Comparison of ENCODE assay signal across 8 cellular contexts in genomic region chr1:2546515-2547209, GRCh38. TPM values are rescaled to one million over a fixed set of nuclear protein-coding genes. Genes with fewer than 3 reads are reported as not detected.
A peak's percentile ranks its signal among the peaks of the same experiment; 100 is the strongest.
DNase-seq lines count a peak whose midpoint lies in the region; ATAC-seq and TF ChIP-seq lines count a peak whose summit lies in the region.

No MANE protein-coding gene starts in this region.

- TF ChIP-seq CTCF in AG09319 (IDR thresholded peaks at IDR 0.05; ENCODE audit: low read depth, low read length) (peak; percentile 2), endodermal cell (conservative IDR thresholded peaks at IDR 0.05) (peak; percentile 57)

- H3K9me3 Mint-ChIP-seq in activated CD8-positive, alpha-beta memory T cell treated with anti-CD3 and anti-CD28 coated beads, Interleukin-2, amount 10 ng/mL, durations not matched to agents 7 days and 5 days (ENCODE audit: low read depth) = no peaks in the 10 kb centered on the region
- H3K9me3 Mint-ChIP-seq in endodermal cell = no peaks in the 10 kb centered on the region

- H3K4me3 ChIP-seq in endodermal cell (ENCODE audit: low read length) = peak overlapping the region; percentile 82

- H3K4me1 ChIP-seq in endodermal cell (ENCODE audit: control insufficient read depth, insufficient read depth, low read length) = no peaks in the 10 kb centered on the region

- WGBS in endodermal cell (ENCODE audit: insufficient coverage in 1 of 2, insufficient read length in 1 of 2), 2 experiments = 0 to 1% methylated on average over 6 to 52 of the region's 52 CpGs

- ATAC-seq in GM19023 (IDR thresholded peaks at IDR 0.05; ENCODE audit: unreplicated experiment) (peak; percentile 29), HG03280 (IDR thresholded peaks at IDR 0.05; ENCODE audit: unreplicated experiment) (peak; percentile 35)
- peak; percentile 62 for ATAC-seq in activated CD8-positive, alpha-beta memory T cell treated with anti-CD3 and anti-CD28 coated beads, Interleukin-2, amount 10 ng/mL, durations not matched to agents 7 days and 5 days

- H3K27me3 Mint-ChIP-seq in activated CD8-positive, alpha-beta memory T cell treated with anti-CD3 and anti-CD28 coated beads, Interleukin-2, amount 10 ng/mL, durations not matched to agents 7 days and 5 days = peaks cover 7% of the 10 kb centered on the region
- H3K27me3 Mint-ChIP-seq in endodermal cell (ENCODE audit: insufficient read depth) = peaks cover 6% of the 10 kb centered on the region

- H3K36me3 Mint-ChIP-seq in activated CD8-positive, alpha-beta memory T cell treated with anti-CD3 and anti-CD28 coated beads, Interleukin-2, amount 10 ng/mL, durations not matched to agents 7 days and 5 days = no peaks in the 10 kb centered on the region
- no peaks in the 10 kb centered on the region for H3K36me3 Mint-ChIP-seq in endodermal cell (ENCODE audit: low read depth)

- DNase-seq in AG09319 (ENCODE audit: extremely low read depth, low read depth) = no peak
- DNase-seq in NCI-H82 treated with DMSO at 0.1 percent for 48 hours (lab: John Stamatoyannopoulos, UW; ENCODE audit: unreplicated experiment) = peak; percentile 57
- peak; percentile 96 for DNase-seq in activated CD8-positive, alpha-beta memory T cell treated with anti-CD3 and anti-CD28 coated beads, Interleukin-2, amount 10 ng/mL, durations not matched to agents 7 days and 5 days
- peak; percentile 96 for DNase-seq in endodermal cell
- peak; percentile 93 for DNase-seq in mesenteric fat pad (ENCODE audit: low spot score)
- DNase-seq in stimulated activated CD8-positive, alpha-beta memory T cell treated with anti-CD3 and anti-CD28 coated beads, Interleukin-15, amount 100 ng/mL, for 48 hours (ENCODE audit: low read depth in 2 of 2) = peak; percentile 77 to 83

- no peaks in the 10 kb centered on the region for H3K27me3 ChIP-seq in endodermal cell (ENCODE audit: control insufficient read depth, insufficient read depth, low read length, poor library complexity, severe bottlenecking)

- peak overlapping the region; percentile 98 for H3K27ac Mint-ChIP-seq in activated CD8-positive, alpha-beta memory T cell treated with anti-CD3 and anti-CD28 coated beads, Interleukin-2, amount 10 ng/mL, durations not matched to agents 7 days and 5 days
- peak overlapping the region; percentile 78 for H3K27ac Mint-ChIP-seq in endodermal cell

- no peaks in the 10 kb centered on the region for H3K36me3 ChIP-seq in endodermal cell (ENCODE audit: control insufficient read depth, insufficient read depth, low read length)

- H3K4me1 Mint-ChIP-seq in activated CD8-positive, alpha-beta memory T cell treated with anti-CD3 and anti-CD28 coated beads, Interleukin-2, amount 10 ng/mL, durations not matched to agents 7 days and 5 days = peaks cover 17% of the 10 kb centered on the region
- H3K4me1 Mint-ChIP-seq in endodermal cell = no peaks in the 10 kb centered on the region

- H3K9ac ChIP-seq in endodermal cell (ENCODE audit: extremely low read depth, low read length, poor library complexity, severe bottlenecking) = peak overlapping the region; percentile 57

- no peaks in the 10 kb centered on the region for H3K9me3 ChIP-seq in endodermal cell (ENCODE audit: control insufficient read depth, low read length)

- peak overlapping the region; percentile 90 for H3K27ac ChIP-seq in endodermal cell (ENCODE audit: low read depth, low read length)

- peak overlapping the region; percentile 82 for H3K4me3 Mint-ChIP-seq in activated CD8-positive, alpha-beta memory T cell treated with anti-CD3 and anti-CD28 coated beads, Interleukin-2, amount 10 ng/mL, durations not matched to agents 7 days and 5 days
- peak overlapping the region; percentile 60 for H3K4me3 Mint-ChIP-seq in endodermal cell

- CTCF ChIA-PET in activated CD8-positive, alpha-beta memory T cell treated with anti-CD3 and anti-CD28 coated beads, Interleukin-2, amount 10 ng/mL, durations not matched to agents 7 days and 5 days (lab: Charles Lee) = interaction anchor here (1.1 to 6.9 kb wide), 13 partner anchors 9 to 352 kb away, joined by 3 to 95 read pairs (median 14); partner anchors contain the start of genes FAAP20, HES5, MORN1 and PANK4

RNA-seq across cellular contexts. Expression of gene TNFRSF14, which starts 9.5 kb away (rescaled TPM):
- 100 to 1,000 TPM; 106 to 111 TPM for total RNA-seq in activated CD8-positive, alpha-beta memory T cell treated with anti-CD3 and anti-CD28 coated beads, Interleukin-2, amount 10 ng/mL, durations not matched to agents 7 days and 5 days
- total RNA-seq in endodermal cell (under 1 TPM; 0.29 to 0.46 TPM), mesenteric fat pad (53.7 TPM)
- polyA plus RNA-seq in endodermal cell (2013, experiment 1 of 2) = 1.1 TPM
- polyA plus RNA-seq in endodermal cell (2013, experiment 2 of 2) = 0.95 TPM

RNA-seq across cellular contexts. Expression of gene HES5, which starts 16.6 kb away (rescaled TPM):
- not detected for total RNA-seq in activated CD8-positive, alpha-beta memory T cell treated with anti-CD3 and anti-CD28 coated beads, Interleukin-2, amount 10 ng/mL, durations not matched to agents 7 days and 5 days
- total RNA-seq in endodermal cell (not detected), mesenteric fat pad (0.58 TPM)
- 59.2 TPM for polyA plus RNA-seq in endodermal cell (2013, experiment 1 of 2)
- polyA plus RNA-seq in endodermal cell (2013, experiment 2 of 2) = 46.1 TPM

RNA-seq across cellular contexts. Expression of gene PANK4, which starts 20.3 kb away (rescaled TPM):
- 10 to 100 TPM; 72.2 to 91.2 TPM for total RNA-seq in activated CD8-positive, alpha-beta memory T cell treated with anti-CD3 and anti-CD28 coated beads, Interleukin-2, amount 10 ng/mL, durations not matched to agents 7 days and 5 days
- total RNA-seq in endodermal cell (10 to 100 TPM; 45.6 to 49.5 TPM), mesenteric fat pad (23.0 TPM)
- 34.9 TPM for polyA plus RNA-seq in endodermal cell (2013, experiment 1 of 2)
- 35.6 TPM for polyA plus RNA-seq in endodermal cell (2013, experiment 2 of 2)

RNA-seq across cellular contexts. Expression of gene PRXL2B, which starts 39.9 kb away (rescaled TPM):
- total RNA-seq in activated CD8-positive, alpha-beta memory T cell treated with anti-CD3 and anti-CD28 coated beads, Interleukin-2, amount 10 ng/mL, durations not matched to agents 7 days and 5 days = 10 to 100 TPM; 22.4 to 26.2 TPM
- total RNA-seq in endodermal cell = 10 to 100 TPM; 33.4 to 34.4 TPM
- 33.4 TPM for polyA plus RNA-seq in endodermal cell (2013, experiment 1 of 2)
- 29.0 TPM for polyA plus RNA-seq in endodermal cell (2013, experiment 2 of 2)
- 12.4 TPM for total RNA-seq in mesenteric fat pad

Comparison
In these comparisons a context has a peak if more than half of its experiments do, and no peak if none do; other contexts are left out.
1. RNA of gene TNFRSF14, which starts 9.5 kb away (total RNA-seq): 106 to 111 TPM in activated CD8-positive, alpha-beta memory T cell treated with anti-CD3 and anti-CD28 coated beads, Interleukin-2, amount 10 ng/mL, durations not matched to agents 7 days and 5 days and 53.7 TPM in mesenteric fat pad (single experiment); 0.29 to 0.46 TPM in endodermal cell; every median in the first group is over 10 times any median in the second.
2. Peak in every context shown above with its lines, with median percentiles within 50 percentile points of each other: ATAC-seq.